In the genomic region with DNA sequence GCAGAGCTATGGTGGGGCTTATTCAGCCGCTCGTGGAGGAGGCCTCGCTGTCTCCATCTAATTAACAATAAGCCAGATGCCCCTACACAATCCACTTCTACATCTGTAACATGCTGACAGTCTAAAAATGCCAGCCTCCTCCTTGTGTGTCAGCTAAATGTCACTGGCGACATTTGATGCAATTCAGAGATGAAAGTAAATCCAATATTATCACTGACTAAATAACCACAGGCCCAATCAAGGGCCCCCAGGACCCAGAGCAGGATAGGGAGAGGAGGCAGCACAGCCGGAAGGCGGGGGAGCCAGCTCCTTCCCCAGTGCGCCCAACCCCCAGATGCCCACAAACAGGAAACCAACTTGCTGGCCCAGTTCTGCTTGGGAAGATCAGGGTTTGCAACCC, we compare ENCODE assay signal across 1 cellular context.
TF ChIP-seq lines count a peak whose summit lies in the region.

No MANE protein-coding gene starts in this region.

TF ChIP-seq in SK-N-SH treated with all-trans-retinoic acid at 6 μM for 48 hours, 23 proteins besides CTCF, POLR2A, EP300 and RAD21 (continued from another document):
- TF ChIP-seq CREB5 (CRISPR knock-in tag; IDR thresholded peaks at IDR 0.05; ENCODE audit: low read depth): no peak
- peak; percentile 27; the same call in 1 of the 2 replicates for TF ChIP-seq ISL1 (CRISPR knock-in tag; IDR thresholded peaks at IDR 0.05)
- no peak for TF ChIP-seq ZNF8 (CRISPR knock-in tag; IDR thresholded peaks at IDR 0.05)
- TF ChIP-seq, protein P1, sequence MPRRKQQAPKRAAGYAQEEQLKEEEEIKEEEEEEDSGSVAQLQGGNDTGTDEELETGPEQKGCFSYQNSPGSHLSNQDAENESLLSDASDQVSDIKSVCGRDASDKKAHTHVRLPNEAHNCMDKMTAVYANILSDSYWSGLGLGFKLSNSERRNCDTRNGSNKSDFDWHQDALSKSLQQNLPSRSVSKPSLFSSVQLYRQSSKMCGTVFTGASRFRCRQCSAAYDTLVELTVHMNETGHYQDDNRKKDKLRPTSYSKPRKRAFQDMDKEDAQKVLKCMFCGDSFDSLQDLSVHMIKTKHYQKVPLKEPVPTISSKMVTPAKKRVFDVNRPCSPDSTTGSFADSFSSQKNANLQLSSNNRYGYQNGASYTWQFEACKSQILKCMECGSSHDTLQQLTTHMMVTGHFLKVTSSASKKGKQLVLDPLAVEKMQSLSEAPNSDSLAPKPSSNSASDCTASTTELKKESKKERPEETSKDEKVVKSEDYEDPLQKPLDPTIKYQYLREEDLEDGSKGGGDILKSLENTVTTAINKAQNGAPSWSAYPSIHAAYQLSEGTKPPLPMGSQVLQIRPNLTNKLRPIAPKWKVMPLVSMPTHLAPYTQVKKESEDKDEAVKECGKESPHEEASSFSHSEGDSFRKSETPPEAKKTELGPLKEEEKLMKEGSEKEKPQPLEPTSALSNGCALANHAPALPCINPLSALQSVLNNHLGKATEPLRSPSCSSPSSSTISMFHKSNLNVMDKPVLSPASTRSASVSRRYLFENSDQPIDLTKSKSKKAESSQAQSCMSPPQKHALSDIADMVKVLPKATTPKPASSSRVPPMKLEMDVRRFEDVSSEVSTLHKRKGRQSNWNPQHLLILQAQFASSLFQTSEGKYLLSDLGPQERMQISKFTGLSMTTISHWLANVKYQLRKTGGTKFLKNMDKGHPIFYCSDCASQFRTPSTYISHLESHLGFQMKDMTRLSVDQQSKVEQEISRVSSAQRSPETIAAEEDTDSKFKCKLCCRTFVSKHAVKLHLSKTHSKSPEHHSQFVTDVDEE (CRISPR knock-in tag; IDR thresholded peaks at IDR 0.05): peak; percentile 98
- TF ChIP-seq GLIS3 (CRISPR knock-in tag; IDR thresholded peaks at IDR 0.05): no peak
